23 cellular contexts compared by ENCODE assay signal in the genomic region with DNA sequence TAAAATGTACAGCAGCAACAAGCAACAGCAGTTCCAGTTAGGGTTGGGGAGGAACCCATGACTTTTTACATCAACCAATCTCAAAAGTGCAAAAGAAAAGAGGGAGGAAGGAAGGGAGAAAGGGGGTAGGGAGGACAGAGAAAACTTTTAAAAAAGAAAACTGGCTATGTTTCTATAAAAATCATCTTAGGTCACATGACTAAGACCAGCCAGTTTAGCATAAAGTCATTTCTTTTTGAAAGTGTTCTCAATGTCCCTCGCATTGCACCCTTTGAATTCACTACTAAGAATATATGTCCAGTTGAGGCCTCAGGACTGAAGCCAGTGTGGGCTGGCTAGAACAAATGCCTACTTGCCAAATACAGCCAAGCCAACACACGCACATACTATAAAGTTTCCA. TPM values are rescaled to one million over a fixed set of nuclear protein-coding genes. Genes with fewer than 3 reads are reported as not detected.
DNase-seq lines count a peak whose midpoint lies in the region; ATAC-seq and TF ChIP-seq lines count a peak whose summit lies in the region.
"Had no signal": no experiment of that assay in that cellular context is flagged by ENCODE, and none has a peak within 500 bp of the region (broad histone marks: within the 10 kb centered on the region; RNA-seq: fewer than 3 reads in every experiment).

No MANE protein-coding gene starts in this region.

- peaks cover 0 to 1% (median 0%) of the 10 kb centered on the region in 8 donors for H3K9me3 Mint-ChIP-seq in CD4-positive, alpha-beta memory T cell
- H3K9me3 Mint-ChIP-seq: activated naive CD4-positive, alpha-beta T cell treated with anti-CD3 and anti-CD28 coated beads for 36 hours; activated T-cell treated with anti-CD3 and anti-CD28 coated beads, Interleukin-2, amount 50 U/mL, for 24 hours; stimulated activated memory B cell treated with anti-CD40 and anti-IgM and Interleukin-4, amounts not matched to agents 10 μg/mL and 1 μg/mL and 100 μg/mL, for 72 hours; type B pancreatic cell had no signal

- H3K79me2 ChIP-seq in smooth muscle cell (ENCODE audit: low read depth) = peaks cover 89% of the 10 kb centered on the region

- peaks cover 0 to 6% of the 10 kb centered on the region in 2 donors for H3K36me3 Mint-ChIP-seq in CD4-positive, alpha-beta memory T cell

- no peaks in the 10 kb centered on the region for H3K27me3 Mint-ChIP-seq in CD4-positive, alpha-beta memory T cell
- H3K27me3 Mint-ChIP-seq: activated T-cell treated with anti-CD3 and anti-CD28 coated beads, Interleukin-2, amount 50 U/mL, for 24 hours; stimulated activated memory B cell treated with anti-CD40 and anti-IgM and Interleukin-4, amounts not matched to agents 10 μg/mL and 1 μg/mL and 100 μg/mL, for 72 hours; type B pancreatic cell had no signal

- CTCF ChIA-PET in CD4-positive, alpha-beta memory T cell (lab: Charles Lee; ENCODE audit: partially characterized antibody) = interaction anchor here (6.9 kb wide), 1 partner anchor 20 kb away, joined by 113 read pairs; no protein-coding TSS in a partner anchor

- POLR2A ChIA-PET in CD4-positive, alpha-beta memory T cell (lab: Charles Lee; ENCODE audit: partially characterized antibody) = no interaction called here

- no peak for ATAC-seq in left cardiac atrium
- ATAC-seq in lower lobe of right lung = no peak
- no peak for ATAC-seq in HG02571 (IDR thresholded peaks at IDR 0.05; ENCODE audit: unreplicated experiment)
- ATAC-seq: activated CD4-positive, CD25-positive, alpha-beta regulatory T cell treated with anti-CD3 and anti-CD28 coated beads, Interleukin-2, amount 50 U/mL, for 24 hours; activated CD8-positive, alpha-beta T cell treated with anti-CD3 and anti-CD28 coated beads, Interleukin-2, amount 10 ng/mL, durations not matched to agents 7 days and 5 days; HCT116; right cardiac atrium; SK-N-SH treated with all-trans-retinoic acid at 6 μM for 48 hours; stimulated activated memory B cell treated with anti-CD40 and anti-IgM and Interleukin-4, amounts not matched to agents 10 μg/mL and 1 μg/mL and 100 μg/mL, for 72 hours had no signal

- peak overlapping the region in 1 of 7 donors; percentile 52 for H3K27ac Mint-ChIP-seq in CD4-positive, alpha-beta memory T cell
- H3K27ac Mint-ChIP-seq: activated CD8-positive, alpha-beta T cell treated with anti-CD3 and anti-CD28 coated beads, Interleukin-2, amount 10 ng/mL, durations not matched to agents 7 days and 5 days; activated naive CD4-positive, alpha-beta T cell treated with anti-CD3 and anti-CD28 coated beads for 36 hours; activated T-cell treated with anti-CD3 and anti-CD28 coated beads, Interleukin-2, amount 50 U/mL, for 24 hours; stimulated activated memory B cell treated with anti-CD40 and anti-IgM and Interleukin-4, amounts not matched to agents 10 μg/mL and 1 μg/mL and 100 μg/mL, for 72 hours had no signal

- no peak overlapping the region for H2AFZ ChIP-seq in smooth muscle cell (ENCODE audit: low read depth)
- H2AFZ ChIP-seq: hepatocyte had no signal

- H3F3A ChIP-seq in smooth muscle cell (ENCODE audit: low read depth) = peaks cover 10% of the 10 kb centered on the region

- H3K4me1 ChIP-seq in right atrium auricular region (peaks cover 0 to 68% of the 10 kb centered on the region in 2 donors), lower lobe of right lung (peaks cover 79% of the 10 kb centered on the region), smooth muscle cell (ENCODE audit: low read depth) (peaks cover 28% of the 10 kb centered on the region)
- peaks cover 40% of the 10 kb centered on the region for H3K4me1 ChIP-seq in CD4-positive, alpha-beta memory T cell (ENCODE audit: insufficient read depth, low read length)

- H3K27ac ChIP-seq in right atrium auricular region (peak overlapping the region; percentile 4 to 13), lower lobe of right lung (peak overlapping the region; percentile 32), smooth muscle cell (ENCODE audit: low read depth) (no peak overlapping the region)
- no peak overlapping the region for H3K27ac ChIP-seq in CD4-positive, alpha-beta memory T cell (ENCODE audit: low read depth, low read length)

- H3K4me3 ChIP-seq in right atrium auricular region (no peak overlapping the region), lower lobe of right lung (no peak overlapping the region), smooth muscle cell (no peak overlapping the region)
- no peak overlapping the region for H3K4me3 ChIP-seq in CD4-positive, alpha-beta memory T cell (ENCODE audit: low read length in 2 of 2)
- H3K4me3 ChIP-seq: BLaER1 treated with 17β-estradiol and CSF1 and Interleukin-3, amounts not matched to agents 10 nM and 100 nM; hepatocyte had no signal

- no peak overlapping the region for H3K4me3 Mint-ChIP-seq in CD4-positive, alpha-beta memory T cell
- H3K4me3 Mint-ChIP-seq: activated CD8-positive, alpha-beta T cell treated with anti-CD3 and anti-CD28 coated beads, Interleukin-2, amount 10 ng/mL, durations not matched to agents 7 days and 5 days; activated naive CD4-positive, alpha-beta T cell treated with anti-CD3 and anti-CD28 coated beads for 36 hours; activated T-cell treated with anti-CD3 and anti-CD28 coated beads, Interleukin-2, amount 50 U/mL, for 24 hours; stimulated activated memory B cell treated with anti-CD40 and anti-IgM and Interleukin-4, amounts not matched to agents 10 μg/mL and 1 μg/mL and 100 μg/mL, for 72 hours; type B pancreatic cell had no signal

- intact Hi-C loops in left cardiac atrium (cut with DNase I) (no loop called here), lower lobe of right lung (cut with DNase I) (no loop called here)
- intact Hi-C loops in CD4-positive, alpha-beta memory T cell (cut with micrococcal nuclease) = no loop called here

- H3K4me1 Mint-ChIP-seq in CD4-positive, alpha-beta memory T cell = peaks cover 28 to 44% (median 38%) of the 10 kb centered on the region in 4 donors

- DNase-seq in right atrium auricular region (ENCODE audit: low spot score) = no peak
- DNase-seq in left cardiac atrium = no peak
- no peak for DNase-seq in lower lobe of right lung
- no peak for DNase-seq in smooth muscle cell (lab: John Stamatoyannopoulos, UW; ENCODE audit: unreplicated experiment)
- DNase-seq in CD4-positive, alpha-beta memory T cell = no peak
- no peak for DNase-seq in activated naive CD4-positive, alpha-beta T cell treated with anti-CD3 and anti-CD28 coated beads, Interleukin-2, amount 50 U/mL, for 16 hours
- DNase-seq in NCI-H1092 (lab: John Stamatoyannopoulos, UW) = no peak
- DNase-seq: activated CD8-positive, alpha-beta T cell treated with anti-CD3 and anti-CD28 coated beads, Interleukin-2, amount 10 ng/mL, durations not matched to agents 7 days and 5 days; activated naive CD4-positive, alpha-beta T cell treated with anti-CD3 and anti-CD28 coated beads for 36 hours; activated T-cell treated with anti-CD3 and anti-CD28 coated beads, Interleukin-2, amount 50 U/mL, for 24 hours; NCI-H1436; NCI-H2171; NCI-H526; occipital lobe; right cardiac atrium had no signal

- H3K9me3 ChIP-seq in right atrium auricular region (no peaks in the 10 kb centered on the region), lower lobe of right lung (no peaks in the 10 kb centered on the region), smooth muscle cell (replicated peaks; ENCODE audit: low read depth) (no peaks in the 10 kb centered on the region)
- no peaks in the 10 kb centered on the region for H3K9me3 ChIP-seq in CD4-positive, alpha-beta memory T cell (ENCODE audit: control insufficient read depth in 1 of 2, low read length in 2 of 2)
- H3K9me3 ChIP-seq: BLaER1 treated with 17β-estradiol and CSF1 and Interleukin-3, amounts not matched to agents 10 nM and 100 nM had no signal

- H3K36me3 ChIP-seq in right atrium auricular region (no peaks in the 10 kb centered on the region), lower lobe of right lung (no peaks in the 10 kb centered on the region), smooth muscle cell (ENCODE audit: low read depth) (no peaks in the 10 kb centered on the region)
- H3K36me3 ChIP-seq in CD4-positive, alpha-beta memory T cell (ENCODE audit: insufficient read depth, low read length) = no peaks in the 10 kb centered on the region

- peak overlapping the region; percentile 56 for H3K4me2 ChIP-seq in smooth muscle cell

- H3K27me3 ChIP-seq in right atrium auricular region = no peaks in the 10 kb centered on the region
- no peaks in the 10 kb centered on the region for H3K27me3 ChIP-seq in lower lobe of right lung (ENCODE audit: low read depth)
- H3K27me3 ChIP-seq in smooth muscle cell (ENCODE audit: low read depth) = no peaks in the 10 kb centered on the region
- H3K27me3 ChIP-seq in CD4-positive, alpha-beta memory T cell (ENCODE audit: insufficient read depth, low read length) = no peaks in the 10 kb centered on the region
- H3K27me3 ChIP-seq: BLaER1 treated with 17β-estradiol and CSF1 and Interleukin-3, amounts not matched to agents 10 nM and 100 nM; hepatocyte had no signal

- 53% methylated on average over 2 of the region's 2 CpGs for WGBS in smooth muscle cell (ENCODE audit: low lambda C conversion rate)

- H3K9ac ChIP-seq in smooth muscle cell (ENCODE audit: low read depth) = no peak overlapping the region
- H3K9ac ChIP-seq: BLaER1 treated with 17β-estradiol and CSF1 and Interleukin-3, amounts not matched to agents 10 nM and 100 nM had no signal

- H4K20me1 ChIP-seq in smooth muscle cell (ENCODE audit: low read depth) = peaks cover 99% of the 10 kb centered on the region

- no peak for TF ChIP-seq CTCF in right atrium auricular region (IDR thresholded peaks at IDR 0.05)
- TF ChIP-seq CTCF in lower lobe of right lung (IDR thresholded peaks at IDR 0.05) = no peak
- no peak for TF ChIP-seq CTCF in smooth muscle cell (IDR thresholded peaks at IDR 0.05; ENCODE audit: borderline replicate concordance, insufficient read depth, poor library complexity, severe bottlenecking)

RNA-seq across cellular contexts. Expression of a gene that starts 28.9 kb away (rescaled TPM):
- 10 to 100 TPM in 1 of 2 donors, 1 to 10 TPM in 1; 10.0 to 13.4 TPM for total RNA-seq in right atrium auricular region
- 10 to 100 TPM; 15.6 to 27.4 TPM for total RNA-seq in left cardiac atrium
- total RNA-seq in lower lobe of right lung = 20.7 TPM
- total RNA-seq in smooth muscle cell = 36.3 and 37.8 TPM in 2 replicates
- polyA plus RNA-seq in smooth muscle cell = 12.6 and 13.5 TPM in 2 replicates
- total RNA-seq in CD4-positive, alpha-beta memory T cell = 1 to 10 TPM; 6.2 to 7.5 TPM
- 1 to 10 TPM in 1 of 2 donors, under 1 TPM in 1; 0.11 to 1.1 TPM for polyA plus RNA-seq in CD4-positive, alpha-beta memory T cell

RNA-seq across cellular contexts. Expression of a gene that starts 29.3 kb away (rescaled TPM):
- total RNA-seq in right atrium auricular region = 10 to 100 TPM; 54.2 to 58.7 TPM
- 10 to 100 TPM; 32.6 TPM for total RNA-seq in left cardiac atrium
- 23.3 TPM for total RNA-seq in lower lobe of right lung
- total RNA-seq in smooth muscle cell = 10.2 and 18.6 TPM in 2 replicates
- polyA plus RNA-seq in smooth muscle cell = 11.7 and 15.3 TPM in 2 replicates
- 10 to 100 TPM; 25.8 to 27.4 TPM for total RNA-seq in CD4-positive, alpha-beta memory T cell
- polyA plus RNA-seq in CD4-positive, alpha-beta memory T cell = 10 to 100 TPM; 42.0 to 54.3 TPM

Comparison
In these comparisons a context has a peak if more than half of its experiments do, and no peak if none do; other contexts are left out.
1. H3K27ac ChIP-seq: peak in right atrium auricular region (2 of 2) and lower lobe of right lung (single experiment); none in smooth muscle cell (single experiment) and CD4-positive, alpha-beta memory T cell (single experiment).